ENCODE assay signal across 9 cellular contexts in the genomic region with DNA sequence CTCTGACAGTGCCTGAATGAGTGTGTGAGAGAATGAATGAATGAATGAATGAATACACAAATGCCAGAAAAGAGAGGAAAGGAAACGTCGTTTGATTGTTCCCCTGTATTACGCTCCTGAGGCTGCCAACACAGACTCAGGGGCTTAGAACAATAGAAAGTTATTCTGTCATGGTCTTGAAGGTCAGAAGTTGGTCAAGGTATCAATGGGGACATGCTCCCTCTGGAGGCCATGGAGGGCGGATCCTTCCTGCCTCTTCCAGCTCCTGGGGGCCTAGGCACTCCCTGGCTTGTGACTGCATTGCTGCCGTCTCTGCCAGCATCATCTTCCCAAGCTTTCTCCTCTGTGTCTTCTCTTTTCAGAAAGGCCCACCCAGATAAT. TPM values are rescaled to one million over a fixed set of nuclear protein-coding genes. Genes with fewer than 3 reads are reported as not detected.
A peak's percentile ranks its signal among the peaks of the same experiment; 100 is the strongest.
DNase-seq lines count a peak whose midpoint lies in the region; ATAC-seq and TF ChIP-seq lines count a peak whose summit lies in the region.
"Had no signal": no experiment of that assay in that cellular context is flagged by ENCODE, and none has a peak within 500 bp of the region (broad histone marks: within the 10 kb centered on the region; RNA-seq: fewer than 3 reads in every experiment).

No MANE protein-coding gene starts in this region.

- DNase-seq in COLO668 (lab: John Stamatoyannopoulos, UW; ENCODE audit: unreplicated experiment) (peak; percentile 22), HT-29 (ENCODE audit: low spot score) (peak; percentile 54), WTC11 (ENCODE audit: low spot score) (peak; percentile 54), left lobe of liver (ENCODE audit: low spot score) (no peak), NCI-H2107 treated with DMSO at 0.1 percent for 48 hours (lab: John Stamatoyannopoulos, UW; ENCODE audit: unreplicated experiment) (no peak), GF-D8 (lab: John Stamatoyannopoulos, UW) (no peak), omental fat pad (ENCODE audit: low spot score) (no peak)
- DNase-seq: sigmoid colon had no signal

- H3K27ac Mint-ChIP-seq in WTC11 = no peak overlapping the region

- H3K36me3 Mint-ChIP-seq in WTC11 = no peaks in the 10 kb centered on the region

- H3K4me3 Mint-ChIP-seq in WTC11 = no peak overlapping the region

- peak; percentile 20; the same call in 1 of the 2 replicates for TF ChIP-seq CTCF in WTC11 (IDR thresholded peaks at IDR 0.05)
- no peak for TF ChIP-seq CTCF in omental fat pad (IDR thresholded peaks at IDR 0.05)

- no peaks in the 10 kb centered on the region for H3K9me3 Mint-ChIP-seq in WTC11

- POLR2A ChIA-PET in WTC11 (lab: Charles Lee) = no interaction called here

- CTCF ChIA-PET in WTC11 (lab: Charles Lee) = interaction anchor here (0.6 to 10.2 kb wide), 14 partner anchors 10 to 101 kb away, joined by 3 to 131 read pairs (median 8); a partner anchor contains a TSS

- ATAC-seq in WTC11 (peak; percentile 60), left lobe of liver (peak; percentile 67), GM19463 (IDR thresholded peaks at IDR 0.05; ENCODE audit: unreplicated experiment) (no peak), omental fat pad (ENCODE audit: low FRiP score) (no peak)

- H3K27me3 Mint-ChIP-seq in WTC11 (ENCODE audit: low read depth) = no peaks in the 10 kb centered on the region

- peaks cover 17% of the 10 kb centered on the region for H3K4me1 Mint-ChIP-seq in WTC11

TF ChIP-seq in WTC11, 78 proteins besides CTCF, POLR2A, EP300 and RAD21:
- TF ChIP-seq TCF7 (CRISPR knock-in tag; IDR thresholded peaks at IDR 0.05; ENCODE audit: low read depth) = no peak
- TF ChIP-seq SMAD4 (CRISPR knock-in tag; IDR thresholded peaks at IDR 0.05) = no peak
- TF ChIP-seq CBFB (CRISPR knock-in tag; IDR thresholded peaks at IDR 0.05; ENCODE audit: low read depth) = no peak
- TF ChIP-seq ZBTB21 (CRISPR knock-in tag; IDR thresholded peaks at IDR 0.05; ENCODE audit: borderline replicate concordance) = no peak
- TF ChIP-seq NFYB (CRISPR knock-in tag; conservative IDR thresholded peaks at IDR 0.05; ENCODE audit: low read depth) = no peak
- no peak for TF ChIP-seq ETV6 (CRISPR knock-in tag; IDR thresholded peaks at IDR 0.05)
- no peak for TF ChIP-seq ZNF396 (CRISPR knock-in tag; IDR thresholded peaks at IDR 0.05; ENCODE audit: borderline replicate concordance)
- TF ChIP-seq, protein P1, sequence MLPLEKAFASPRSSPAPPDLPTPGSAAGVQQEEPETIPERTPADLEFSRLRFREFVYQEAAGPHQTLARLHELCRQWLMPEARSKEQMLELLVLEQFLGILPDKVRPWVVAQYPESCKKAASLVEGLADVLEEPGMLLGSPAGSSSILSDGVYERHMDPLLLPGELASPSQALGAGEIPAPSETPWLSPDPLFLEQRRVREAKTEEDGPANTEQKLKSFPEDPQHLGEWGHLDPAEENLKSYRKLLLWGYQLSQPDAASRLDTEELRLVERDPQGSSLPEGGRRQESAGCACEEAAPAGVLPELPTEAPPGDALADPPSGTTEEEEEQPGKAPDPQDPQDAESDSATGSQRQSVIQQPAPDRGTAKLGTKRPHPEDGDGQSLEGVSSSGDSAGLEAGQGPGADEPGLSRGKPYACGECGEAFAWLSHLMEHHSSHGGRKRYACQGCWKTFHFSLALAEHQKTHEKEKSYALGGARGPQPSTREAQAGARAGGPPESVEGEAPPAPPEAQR (CRISPR knock-in tag; IDR thresholded peaks at IDR 0.05) = no peak
- TF ChIP-seq FOXP1 (CRISPR knock-in tag; IDR thresholded peaks at IDR 0.05; ENCODE audit: borderline replicate concordance) = no peak
- TF ChIP-seq, protein P2, sequence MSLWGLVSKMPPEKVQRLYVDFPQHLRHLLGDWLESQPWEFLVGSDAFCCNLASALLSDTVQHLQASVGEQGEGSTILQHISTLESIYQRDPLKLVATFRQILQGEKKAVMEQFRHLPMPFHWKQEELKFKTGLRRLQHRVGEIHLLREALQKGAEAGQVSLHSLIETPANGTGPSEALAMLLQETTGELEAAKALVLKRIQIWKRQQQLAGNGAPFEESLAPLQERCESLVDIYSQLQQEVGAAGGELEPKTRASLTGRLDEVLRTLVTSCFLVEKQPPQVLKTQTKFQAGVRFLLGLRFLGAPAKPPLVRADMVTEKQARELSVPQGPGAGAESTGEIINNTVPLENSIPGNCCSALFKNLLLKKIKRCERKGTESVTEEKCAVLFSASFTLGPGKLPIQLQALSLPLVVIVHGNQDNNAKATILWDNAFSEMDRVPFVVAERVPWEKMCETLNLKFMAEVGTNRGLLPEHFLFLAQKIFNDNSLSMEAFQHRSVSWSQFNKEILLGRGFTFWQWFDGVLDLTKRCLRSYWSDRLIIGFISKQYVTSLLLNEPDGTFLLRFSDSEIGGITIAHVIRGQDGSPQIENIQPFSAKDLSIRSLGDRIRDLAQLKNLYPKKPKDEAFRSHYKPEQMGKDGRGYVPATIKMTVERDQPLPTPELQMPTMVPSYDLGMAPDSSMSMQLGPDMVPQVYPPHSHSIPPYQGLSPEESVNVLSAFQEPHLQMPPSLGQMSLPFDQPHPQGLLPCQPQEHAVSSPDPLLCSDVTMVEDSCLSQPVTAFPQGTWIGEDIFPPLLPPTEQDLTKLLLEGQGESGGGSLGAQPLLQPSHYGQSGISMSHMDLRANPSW (CRISPR knock-in tag; conservative IDR thresholded peaks at IDR 0.05; ENCODE audit: low read depth) = no peak
- TF ChIP-seq KAT7 (CRISPR knock-in tag; IDR thresholded peaks at IDR 0.05; ENCODE audit: borderline replicate concordance) = no peak
- TF ChIP-seq MYBL2 (CRISPR knock-in tag; IDR thresholded peaks at IDR 0.05) = no peak

RNA-seq across cellular contexts. Expression of a gene that starts 1.5 kb away (rescaled TPM):
- not detected in 2 replicates for total RNA-seq in HT-29 (2014; rRNA removed; shearing (Covaris generic))
- not detected in 3 replicates for total RNA-seq in WTC11 (2021)
- not detected for total RNA-seq in left lobe of liver
- not detected for total RNA-seq in omental fat pad
- total RNA-seq: sigmoid colon had no signal

Comparison
In these comparisons a context has a peak if more than half of its experiments do, and no peak if none do; other contexts are left out.
1. DNase-seq: peak in COLO668 (single experiment), HT-29 (single experiment) and WTC11 (single experiment); none in left lobe of liver (single experiment), NCI-H2107 treated with DMSO at 0.1 percent for 48 hours (single experiment), GF-D8 (single experiment) and omental fat pad (single experiment).
2. ATAC-seq: peak in WTC11 (single experiment) and left lobe of liver (single experiment); none in GM19463 (single experiment) and omental fat pad (single experiment).